ENCODE assay signal across 8 cellular contexts in genomic region chr12:7018350-7019042, GRCh38. TPM values are rescaled to one million over a fixed set of nuclear protein-coding genes. Genes with fewer than 3 reads are reported as not detected.
DNase-seq lines count a peak whose midpoint lies in the region; ATAC-seq, FAIRE-seq and TF ChIP-seq lines count a peak whose summit lies in the region.

TSS of gene LPCAT3 (minus strand) at chr12:7018476. CDS start at chr12:7018424, 52 bp downstream.

- FAIRE-seq in A549 (lab: Jason Lieb, UNC) (no peak), TTC549 (lab: Jason Lieb, UNC) (peak; percentile 13)

- intact Hi-C loops in body of pancreas (cut with DNase I) (no loop called here), sigmoid colon (cut with DNase I) (loop anchor here (2.0 kb wide), 4 partner anchors 28 to 90 kb away; partner anchors contain the start of genes C12orf57, C1RL, EMG1 and PHB2)

- peak within 1 kb of the TSS; percentile 88 for H3K4me2 ChIP-seq in A549

- peaks cover 26% of the 10 kb centered on the region for H3K4me1 ChIP-seq in A549
- peaks cover 33% of the 10 kb centered on the region for H3K4me1 ChIP-seq in body of pancreas
- H3K4me1 ChIP-seq in sigmoid colon = peaks cover 0 to 24% (median 23%) of the 10 kb centered on the region in 4 donors

- no peak for TF ChIP-seq EP300 in A549 (IDR thresholded peaks at IDR 0.05)
- TF ChIP-seq EP300 in sigmoid colon (IDR thresholded peaks at IDR 0.05) = peak in 1 of 4 donors; percentile 49

- no peaks in the 10 kb centered on the region for H3K9me3 ChIP-seq in A549
- H3K9me3 ChIP-seq in body of pancreas = no peaks in the 10 kb centered on the region
- no peaks in the 10 kb centered on the region for H3K9me3 ChIP-seq in sigmoid colon

- TF ChIP-seq POLR2A in A549 (IDR thresholded peaks at IDR 0.05; ENCODE audit: low read length) (peak; percentile 72), GM18526 (IDR thresholded peaks at IDR 0.05; ENCODE audit: extremely low read depth, insufficient read length) (peak; percentile 80), body of pancreas (IDR thresholded peaks at IDR 0.05) (peak; percentile 78 to 89 (median 79)), sigmoid colon (IDR thresholded peaks at IDR 0.05) (peak; percentile 67 to 83)

- CTCF ChIA-PET in A549 (lab: Yijun Ruan, JAX) = interaction anchor here (0.5 to 3.4 kb wide), 17 partner anchors 9 to 149 kb away, joined by 3 to 22 read pairs (median 4); partner anchors contain the start of genes C1RL, C1S and SPSB2

- TF ChIP-seq CTCF in A549 (IDR thresholded peaks at IDR 0.05) (peak; percentile 89), body of pancreas (IDR thresholded peaks at IDR 0.05) (peak; percentile 82 to 97 (median 92)), sigmoid colon (IDR thresholded peaks at IDR 0.05) (peak; percentile 68 to 84 (median 74))

- ATAC-seq in A549 (peak; percentile 93 to 95), HG03066 (IDR thresholded peaks at IDR 0.05; ENCODE audit: low read depth, unreplicated experiment) (peak; percentile 90), body of pancreas (peak; percentile 96)

- peak; percentile 94 to 97 for DNase-seq in A549 (ENCODE audit: low read depth in 1 of 2, low spot score in 1 of 2)
- peak; percentile 95 for DNase-seq in NCI-H2107 treated with DMSO at 0.1 percent for 48 hours (lab: John Stamatoyannopoulos, UW; ENCODE audit: unreplicated experiment)
- DNase-seq in body of pancreas = peak; percentile 97 to 98 (median 98)
- peak; percentile 77 for DNase-seq in iPS DF 19.7 (ENCODE audit: low read depth, low spot score)
- peak; percentile 99 for DNase-seq in sigmoid colon

- TF ChIP-seq RAD21 in A549 (conservative IDR thresholded peaks at IDR 0.05 in 1 of 2, IDR thresholded peaks at IDR 0.05 in 1 of 2) = peak; percentile 57 to 70

- 2% methylated on average over 63 of the region's 77 CpGs for WGBS in A549 (ENCODE audit: missing lambda C conversion rate)
- 0% methylated on average over 10 to 72 of the region's 77 CpGs for WGBS in body of pancreas, 2 donors
- WGBS in sigmoid colon, 2 donors = 0% methylated on average over 77 of the region's 77 CpGs

- H3K36me3 ChIP-seq in body of pancreas (replicated peaks in 1 of 2; ENCODE audit: insufficient read depth in 1 of 2, low read depth in 2 of 2) = no peaks in the 10 kb centered on the region
- peaks cover 0 to 5% (median 0%) of the 10 kb centered on the region in 4 donors for H3K36me3 ChIP-seq in sigmoid colon

- POLR2A ChIA-PET in A549 (lab: Yijun Ruan, JAX) = interaction anchor here (0.7 to 1.6 kb wide), 10 partner anchors 8 to 90 kb away, joined by 3 to 9 read pairs (median 3); partner anchors contain the start of genes C12orf57 and RNU7-1

- H3K4me3 ChIP-seq in A549 (peak within 1 kb of the TSS; percentile 72), body of pancreas (peak within 1 kb of the TSS; percentile 32 to 33), sigmoid colon (peak within 1 kb of the TSS; percentile 63 to 93 (median 74))

- peak within 1 kb of the TSS; percentile 88 to 91 for H3K27ac ChIP-seq in A549
- H3K27ac ChIP-seq in body of pancreas = peak within 1 kb of the TSS; percentile 81 to 93 (median 87)
- H3K27ac ChIP-seq in sigmoid colon = peak within 1 kb of the TSS; percentile 80 to 95 (median 94)

- H3K27me3 ChIP-seq in body of pancreas (no peaks in the 10 kb centered on the region), sigmoid colon (no peaks in the 10 kb centered on the region)

TF ChIP-seq in A549, 52 proteins besides CTCF, POLR2A, EP300 and RAD21 (continues in another document):
- no peak for TF ChIP-seq TFCP2L1 (CRISPR knock-in tag; IDR thresholded peaks at IDR 0.05)
- TF ChIP-seq PBX3 (IDR thresholded peaks at IDR 0.05) = no peak
- no peak; the same call in 1 of the 2 replicates for TF ChIP-seq USF2 (IDR thresholded peaks at IDR 0.05)
- TF ChIP-seq BHLHE40 (IDR thresholded peaks at IDR 0.05; ENCODE audit: low read depth, low read length) = no peak
- TF ChIP-seq CBX8 (IDR thresholded peaks at IDR 0.05) = no peak
- TF ChIP-seq MAZ (IDR thresholded peaks at IDR 0.05; ENCODE audit: borderline replicate concordance, low read depth, low read length) = no peak
- TF ChIP-seq EHF (CRISPR knock-in tag; IDR thresholded peaks at IDR 0.05) = no peak
- peak; percentile 73 for TF ChIP-seq SMC3 (IDR thresholded peaks at IDR 0.05)
- TF ChIP-seq, protein P1, sequence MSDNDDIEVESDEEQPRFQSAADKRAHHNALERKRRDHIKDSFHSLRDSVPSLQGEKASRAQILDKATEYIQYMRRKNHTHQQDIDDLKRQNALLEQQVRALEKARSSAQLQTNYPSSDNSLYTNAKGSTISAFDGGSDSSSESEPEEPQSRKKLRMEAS (IDR thresholded peaks at IDR 0.05) = peak; percentile 70
- no peak for TF ChIP-seq KDM1A (IDR thresholded peaks at IDR 0.05; ENCODE audit: low read depth)
- no peak for TF ChIP-seq ZC3H11A (IDR thresholded peaks at IDR 0.05)
- no peak for TF ChIP-seq HOXB13 (CRISPR knock-in tag; IDR thresholded peaks at IDR 0.05; ENCODE audit: low read depth)
- peak; percentile 84 for TF ChIP-seq PHF8 (IDR thresholded peaks at IDR 0.05; ENCODE audit: borderline replicate concordance, low read depth)
- no peak for TF ChIP-seq NR3C1 (IDR thresholded peaks at IDR 0.05)
- TF ChIP-seq KDM5A (IDR thresholded peaks at IDR 0.05) = no peak
- TF ChIP-seq, protein P2, sequence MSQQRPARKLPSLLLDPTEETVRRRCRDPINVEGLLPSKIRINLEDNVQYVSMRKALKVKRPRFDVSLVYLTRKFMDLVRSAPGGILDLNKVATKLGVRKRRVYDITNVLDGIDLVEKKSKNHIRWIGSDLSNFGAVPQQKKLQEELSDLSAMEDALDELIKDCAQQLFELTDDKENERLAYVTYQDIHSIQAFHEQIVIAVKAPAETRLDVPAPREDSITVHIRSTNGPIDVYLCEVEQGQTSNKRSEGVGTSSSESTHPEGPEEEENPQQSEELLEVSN (IDR thresholded peaks at IDR 0.05; ENCODE audit: borderline replicate concordance, low read depth) = peak; percentile 79
- peak; percentile 61; the same call in 1 of the 2 replicates for TF ChIP-seq RFX5 (IDR thresholded peaks at IDR 0.05)
- peak; percentile 14; the same call in 1 of the 2 replicates for TF ChIP-seq TP53 (CRISPR knock-in tag; IDR thresholded peaks at IDR 0.05)
- TF ChIP-seq ZNF302 (CRISPR knock-in tag; IDR thresholded peaks at IDR 0.05) = no peak
- no peak for TF ChIP-seq NPAS2 (CRISPR knock-in tag; IDR thresholded peaks at IDR 0.05; ENCODE audit: borderline replicate concordance)
- no peak for TF ChIP-seq HES2 (IDR thresholded peaks at IDR 0.05)
- TF ChIP-seq JUNB (IDR thresholded peaks at IDR 0.05) = no peak
- no peak for TF ChIP-seq MAFK (IDR thresholded peaks at IDR 0.05; ENCODE audit: partially characterized antibody)
- TF ChIP-seq RARB (CRISPR knock-in tag; IDR thresholded peaks at IDR 0.05) = no peak
- TF ChIP-seq HEYL (CRISPR knock-in tag; IDR thresholded peaks at IDR 0.05) = no peak
- TF ChIP-seq HOXA7 (CRISPR knock-in tag; IDR thresholded peaks at IDR 0.05) = peak; percentile 60; the same call in 1 of the 2 replicates
- TF ChIP-seq FOXS1 (CRISPR knock-in tag; IDR thresholded peaks at IDR 0.05) = no peak
- peak; percentile 47; the same call in 1 of the 2 replicates for TF ChIP-seq GATA3 (IDR thresholded peaks at IDR 0.05; ENCODE audit: borderline replicate concordance)
- no peak for TF ChIP-seq HDAC2 (IDR thresholded peaks at IDR 0.05)

RNA-seq across cellular contexts. Expression of gene LPCAT3, which starts in this region (rescaled TPM):
- polyA plus RNA-seq in A549 (2011; rRNA removed) = 52.0 and 53.4 TPM in 2 replicates
- 30.7 and 41.5 TPM in 2 replicates for polyA plus RNA-seq in A549 (2012; cell fraction: cytosol; rRNA removed)
- 32.5 and 43.6 TPM in 2 replicates for polyA plus RNA-seq in A549 (2012; cell fraction: nucleus; rRNA removed)
- polyA plus RNA-seq in A549 (2017; fragmentation: RNase III; extraction: RNeasy Plus Mini Kit Qiagen cat#74134 plus additional on column Dnase treatment) = 27.4 to 43.0 TPM (median 42.8 TPM) in 3 replicates
- 56.4 and 58.2 TPM in 2 replicates for polyA minus RNA-seq in A549 (2011; rRNA and poly(A)+ RNA removed)
- 10 to 100 TPM; 21.5 to 39.6 TPM for total RNA-seq in body of pancreas
- total RNA-seq in sigmoid colon = 10 to 100 TPM; 18.6 to 27.0 (median 25.4) TPM
- 10 to 100 TPM in 2 of 3 donors, 1 to 10 TPM in 1; 7.8 to 47.9 (median 16.9) TPM for polyA plus RNA-seq in sigmoid colon

Comparison
In these comparisons a context has a peak if more than half of its experiments do, and no peak if none do; other contexts are left out.
1. Peak in every context shown above with its lines: DNase-seq, ATAC-seq, H3K4me3 ChIP-seq and H3K27ac ChIP-seq.